In the genomic region with DNA sequence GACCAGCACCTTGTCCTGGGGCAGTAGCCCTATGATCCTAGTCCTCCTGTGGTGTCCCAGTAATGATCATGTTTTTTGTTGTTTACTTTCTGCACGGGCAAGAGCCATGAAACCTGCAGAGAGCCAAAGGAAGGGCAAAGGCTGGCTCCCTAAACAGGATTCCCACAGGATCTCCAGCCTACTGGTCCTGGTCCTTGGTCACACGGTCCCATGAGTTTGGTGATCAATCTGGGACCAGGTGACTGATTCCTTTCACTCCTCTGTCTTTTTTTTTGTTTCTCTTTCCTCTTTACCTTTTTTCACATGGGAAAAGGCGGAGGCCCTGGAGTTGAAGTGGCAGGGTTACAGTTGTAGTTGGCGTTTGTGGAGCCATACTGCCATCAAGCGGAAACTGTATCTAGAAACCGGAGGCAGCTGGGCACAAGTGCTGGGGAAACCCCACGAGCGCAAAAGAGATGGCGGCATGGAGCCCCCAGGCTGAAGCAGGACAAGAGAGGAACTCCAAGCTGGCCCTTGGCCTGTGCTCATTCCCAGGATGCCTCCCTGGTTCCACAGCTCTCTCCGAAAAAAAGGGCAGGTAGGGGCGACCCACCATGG, we compare ENCODE assay signal across 8 cellular contexts. TPM values are rescaled to one million over a fixed set of nuclear protein-coding genes. Genes with fewer than 3 reads are reported as not detected.
DNase-seq lines count a peak whose midpoint lies in the region; ATAC-seq and TF ChIP-seq lines count a peak whose summit lies in the region.

No MANE protein-coding gene starts in this region.

- H3K4me1 ChIP-seq in naive thymus-derived CD4-positive, alpha-beta T cell (ENCODE audit: control insufficient read depth in 2 of 2, insufficient read depth in 2 of 2, low read length in 2 of 2) = peaks cover 19 to 40% of the 10 kb centered on the region in 2 donors

- peaks cover 0 to 2% (median 0%) of the 10 kb centered on the region in 5 donors for H3K36me3 Mint-ChIP-seq in naive thymus-derived CD4-positive, alpha-beta T cell
- H3K36me3 Mint-ChIP-seq in endothelial cell (ENCODE audit: low read depth, unreplicated experiment) = peaks cover 8% of the 10 kb centered on the region

- intact Hi-C loops in naive thymus-derived CD4-positive, alpha-beta T cell (cut with micrococcal nuclease) = no loop called here

- H3K4me1 Mint-ChIP-seq in naive thymus-derived CD4-positive, alpha-beta T cell = peaks cover 32 to 69% (median 54%) of the 10 kb centered on the region in 7 donors
- H3K4me1 Mint-ChIP-seq in endothelial cell (ENCODE audit: unreplicated experiment) = peaks cover 18% of the 10 kb centered on the region

- no peaks in the 10 kb centered on the region for H3K27me3 ChIP-seq in GM06990 (replicated peaks; ENCODE audit: control insufficient read depth, insufficient read depth, low read length)
- no peaks in the 10 kb centered on the region for H3K27me3 ChIP-seq in naive thymus-derived CD4-positive, alpha-beta T cell (ENCODE audit: control insufficient read depth in 2 of 2, insufficient read depth in 2 of 2, low read length in 2 of 2)

- no peaks in the 10 kb centered on the region for H3K9me3 ChIP-seq in naive thymus-derived CD4-positive, alpha-beta T cell (ENCODE audit: control insufficient read depth in 2 of 3, low read length in 3 of 3)

- DNase-seq in GM06990 (ENCODE audit: extremely low read depth, insufficient read length) (peak; percentile 72), HuH-7 (ENCODE audit: low spot score) (peak; percentile 40), astrocyte of the cerebellum (ENCODE audit: low read depth) (peak; percentile 48), AG20443 (ENCODE audit: low spot score) (no peak), endothelial cell (ENCODE audit: low spot score) (no peak), NCI-H748 (lab: John Stamatoyannopoulos, UW; ENCODE audit: unreplicated experiment) (no peak), cerebellar nuclear complex (lab: John Stamatoyannopoulos, UW) (no peak)
- DNase-seq in naive thymus-derived CD4-positive, alpha-beta T cell = peak in 5 of 9 donors; percentile 81 to 91 (median 87)

- H3K4me3 ChIP-seq in GM06990 (replicated peaks; ENCODE audit: low read depth, low read length) (peak overlapping the region; percentile 75), astrocyte of the cerebellum (ENCODE audit: low read depth, low read length) (peak overlapping the region; percentile 42)
- no peak overlapping the region for H3K4me3 ChIP-seq in naive thymus-derived CD4-positive, alpha-beta T cell (ENCODE audit: low read length)

- peak overlapping the region; percentile 81 to 99 (median 93) for H3K27ac Mint-ChIP-seq in naive thymus-derived CD4-positive, alpha-beta T cell
- H3K27ac Mint-ChIP-seq in endothelial cell (ENCODE audit: unreplicated experiment) = no peak overlapping the region

- ATAC-seq in naive thymus-derived CD4-positive, alpha-beta T cell = no peak

- TF ChIP-seq CTCF in GM06990 (IDR thresholded peaks at IDR 0.05; ENCODE audit: insufficient read depth, low read length, poor library complexity, severe bottlenecking) (peak; percentile 63), astrocyte of the cerebellum (IDR thresholded peaks at IDR 0.05; ENCODE audit: low read depth, low read length, missing control alignments) (peak; percentile 34), endothelial cell (IDR thresholded peaks at IDR 0.05; ENCODE audit: unreplicated experiment) (no peak)

- H3K9me3 Mint-ChIP-seq in naive thymus-derived CD4-positive, alpha-beta T cell = peaks cover 0 to 1% (median 0%) of the 10 kb centered on the region in 11 donors
- no peaks in the 10 kb centered on the region for H3K9me3 Mint-ChIP-seq in endothelial cell (ENCODE audit: unreplicated experiment)

- no peaks in the 10 kb centered on the region for H3K27me3 Mint-ChIP-seq in naive thymus-derived CD4-positive, alpha-beta T cell
- peaks cover 15% of the 10 kb centered on the region for H3K27me3 Mint-ChIP-seq in endothelial cell (ENCODE audit: unreplicated experiment)

- CTCF ChIA-PET in naive thymus-derived CD4-positive, alpha-beta T cell (lab: Charles Lee) = interaction anchor here (0.6 to 1.5 kb wide), 3 partner anchors 37 to 227 kb away, joined by 3 to 5 read pairs (median 3); no protein-coding TSS in a partner anchor

- peak overlapping the region in 7 of 10 donors; percentile 20 to 96 (median 89) for H3K4me3 Mint-ChIP-seq in naive thymus-derived CD4-positive, alpha-beta T cell
- no peak overlapping the region for H3K4me3 Mint-ChIP-seq in endothelial cell (ENCODE audit: unreplicated experiment)

- in situ Hi-C loops in astrocyte of the cerebellum (cut with HindIII; ENCODE audit: low sequenced_read_pairs) = no loop called here

- POLR2A ChIA-PET in naive thymus-derived CD4-positive, alpha-beta T cell (lab: Charles Lee) = interaction anchor here (0.7 kb wide), 1 partner anchor 49 kb away, joined by 3 read pairs; no protein-coding TSS in a partner anchor

- H3K36me3 ChIP-seq in GM06990 (ENCODE audit: control insufficient read depth, insufficient read depth, low read length) = no peaks in the 10 kb centered on the region; the same call in 1 of the 2 replicates
- H3K36me3 ChIP-seq in naive thymus-derived CD4-positive, alpha-beta T cell (ENCODE audit: control insufficient read depth in 2 of 3, insufficient read depth in 3 of 3, low read length in 3 of 3) = peaks cover 0 to 12% (median 0%) of the 10 kb centered on the region in 3 experiments

- H3K27ac ChIP-seq in naive thymus-derived CD4-positive, alpha-beta T cell (ENCODE audit: low read depth, low read length) = peak overlapping the region; percentile 82

RNA-seq across cellular contexts. Expression of gene NBDY, which starts 34.6 kb away (rescaled TPM):
- total RNA-seq in naive thymus-derived CD4-positive, alpha-beta T cell = 10 to 100 TPM; 24.9 to 45.8 (median 31.7) TPM
- 10 to 100 TPM; 56.5 to 91.5 TPM for polyA plus RNA-seq in naive thymus-derived CD4-positive, alpha-beta T cell
- 90.1 TPM for total RNA-seq in endothelial cell (ENCODE audit: unreplicated experiment)

Comparison
In these comparisons a context has a peak if more than half of its experiments do, and no peak if none do; other contexts are left out.
1. DNase-seq: peak in GM06990 (single experiment), HuH-7 (single experiment), astrocyte of the cerebellum (single experiment) and naive thymus-derived CD4-positive, alpha-beta T cell (5 of 9); none in AG20443 (single experiment), endothelial cell (single experiment), NCI-H748 (single experiment) and cerebellar nuclear complex (0 of 2).